Comparison of ENCODE assay signal across 8 cellular contexts in genomic region chr18:69935319-69936190, GRCh38. TPM values are rescaled to one million over a fixed set of nuclear protein-coding genes. Genes with fewer than 3 reads are reported as not detected.
DNase-seq lines count a peak whose midpoint lies in the region; ATAC-seq lines count a peak whose summit lies in the region.

No MANE protein-coding gene starts in this region.

- ATAC-seq in GM19035 (IDR thresholded peaks at IDR 0.05; ENCODE audit: unreplicated experiment), result peak; percentile 91
- ATAC-seq in HG03103 (IDR thresholded peaks at IDR 0.05; ENCODE audit: low read depth, unreplicated experiment), result peak; percentile 91
- peak; percentile 39 for ATAC-seq in left ventricle myocardium superior

- intact Hi-C loops in left ventricle myocardium superior (cut with micrococcal nuclease), result no loop called here

- peak; percentile 78 to 85 for DNase-seq in activated CD4-positive, alpha-beta T cell treated with anti-CD3 and anti-CD28 coated beads, Interleukin-2, amount 50 U/mL, for 48 hours
- DNase-seq in left ventricle myocardium superior, result no peak
- DNase-seq in stimulated activated CD8-positive, alpha-beta memory T cell treated with anti-CD3 and anti-CD28 coated beads, Interleukin-7, amount 100 ng/mL, for 24 hours (ENCODE audit: low read depth), result peak; percentile 62
- no peak for DNase-seq in C1 segment of cervical spinal cord (lab: John Stamatoyannopoulos, UW)
- DNase-seq in NCI-H2081 (lab: John Stamatoyannopoulos, UW), result no peak
- DNase-seq in OCI-M1 (lab: John Stamatoyannopoulos, UW), result no peak

RNA-seq across cellular contexts. Expression of gene CD226, which starts 12.1 kb away (rescaled TPM):
- 0.92 TPM for total RNA-seq in left ventricle myocardium superior

Comparison
In these comparisons a context has a peak if more than half of its experiments do, and no peak if none do; other contexts are left out.
1. ATAC-seq: peak in every context shown above with its lines; median percentile 91 in GM19035; 91 in HG03103; 39 in left ventricle myocardium superior.
2. DNase-seq: peak in activated CD4-positive, alpha-beta T cell treated with anti-CD3 and anti-CD28 coated beads, Interleukin-2, amount 50 U/mL, for 48 hours (2 of 2) and stimulated activated CD8-positive, alpha-beta memory T cell treated with anti-CD3 and anti-CD28 coated beads, Interleukin-7, amount 100 ng/mL, for 24 hours (single experiment); none in left ventricle myocardium superior (single experiment), C1 segment of cervical spinal cord (0 of 14), NCI-H2081 (0 of 2) and OCI-M1 (single experiment).